8 cellular contexts compared by ENCODE assay signal in the genomic region with DNA sequence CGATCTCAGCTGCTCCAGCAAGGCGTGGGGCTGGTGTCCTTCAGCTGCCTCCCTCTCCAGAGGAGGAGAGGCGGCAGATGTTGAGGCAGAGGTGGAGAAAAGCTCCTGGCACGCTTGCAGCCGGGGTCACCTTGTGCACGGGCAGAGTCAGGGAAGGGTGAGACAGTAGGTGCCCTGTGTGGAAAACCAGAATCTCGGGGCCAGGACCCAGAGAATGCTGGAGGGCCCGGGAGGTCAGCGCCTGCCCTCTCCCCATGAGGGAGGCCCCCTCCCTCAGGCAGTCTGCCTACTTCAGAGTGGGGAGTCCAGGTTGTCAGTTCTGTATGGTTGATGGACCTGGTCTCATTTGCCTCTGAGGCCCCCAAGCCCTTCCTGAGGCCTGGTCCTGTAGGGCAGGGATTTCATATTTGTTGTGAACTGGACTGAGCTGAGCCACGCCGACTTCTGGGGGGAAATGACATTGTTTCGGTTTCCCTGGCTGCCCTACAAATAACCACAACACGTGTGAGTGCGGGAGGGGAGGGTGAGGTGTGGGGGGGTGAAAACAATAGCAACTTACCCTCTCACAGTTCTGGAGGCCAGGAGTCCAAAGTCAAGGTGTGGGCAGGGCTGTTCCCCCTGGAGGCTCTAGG.
A peak's percentile ranks its signal among the peaks of the same experiment; 100 is the strongest.
DNase-seq lines count a peak whose midpoint lies in the region; ATAC-seq and TF ChIP-seq lines count a peak whose summit lies in the region.
"Not testable (repeated sequence)": the region's sequence is repeated elsewhere in the genome, so short reads cannot be mapped to it uniquely, and the experiment has no call there.

No MANE protein-coding gene starts in this region.

- not testable (repeated sequence) for H3K9me3 Mint-ChIP-seq in activated naive CD8-positive, alpha-beta T cell (ENCODE audit: low read depth); stimulated activated naive B cell treated with anti-CD40 and anti-IgM and Interleukin-4, amounts not matched to agents 10 μg/mL and 1 μg/mL and 100 μg/mL, for 72 hours

- not testable (repeated sequence) for H3K36me3 ChIP-seq in Panc1 (ENCODE audit: control insufficient read depth, insufficient read depth, low read length)

- H3K4me3 Mint-ChIP-seq in activated naive CD8-positive, alpha-beta T cell = peak overlapping the region; percentile 9
- H3K4me3 Mint-ChIP-seq in stimulated activated naive B cell treated with anti-CD40 and anti-IgM and Interleukin-4, amounts not matched to agents 10 μg/mL and 1 μg/mL and 100 μg/mL, for 72 hours = peak overlapping the region; percentile 33 to 42

- H3K36me3 Mint-ChIP-seq in activated naive CD8-positive, alpha-beta T cell; stimulated activated naive B cell treated with anti-CD40 and anti-IgM and Interleukin-4, amounts not matched to agents 10 μg/mL and 1 μg/mL and 100 μg/mL, for 72 hours: not testable (repeated sequence)

- ATAC-seq in GM18499 (IDR thresholded peaks at IDR 0.05; ENCODE audit: insufficient read depth, unreplicated experiment) (peak; percentile 14), GM19395 (IDR thresholded peaks at IDR 0.05; ENCODE audit: unreplicated experiment) (peak; percentile 48), GM21576 (IDR thresholded peaks at IDR 0.05; ENCODE audit: unreplicated experiment) (peak; percentile 34), HG02870 (IDR thresholded peaks at IDR 0.05; ENCODE audit: unreplicated experiment) (peak; percentile 23), HG03175 (IDR thresholded peaks at IDR 0.05; ENCODE audit: unreplicated experiment) (peak; percentile 45), Panc1 (peak; percentile 33; the same call in 1 of the 2 replicates)
- ATAC-seq in stimulated activated naive B cell treated with anti-CD40 and anti-IgM and Interleukin-4, amounts not matched to agents 10 μg/mL and 1 μg/mL and 100 μg/mL, for 72 hours (replicated peaks) = peak; percentile 18 to 21

- in situ Hi-C loops in Panc1 (cut with HindIII; ENCODE audit: low pct_unique_long_range_greater_than_20kb, low sequenced_read_pairs) = not testable (repeated sequence)

- not testable (repeated sequence) for DNase-seq in Panc1 (ENCODE audit: low read depth, low spot score); stimulated activated naive B cell treated with anti-CD40 and anti-IgM and Interleukin-4, amounts not matched to agents 10 μg/mL and 1 μg/mL and 100 μg/mL, for 72 hours

- H3K9me3 ChIP-seq in Panc1 (ENCODE audit: control insufficient read depth, insufficient read depth, low read depth, low read length) = not testable (repeated sequence)

- CTCF ChIA-PET in Panc1 (lab: Charles Lee) = not testable (repeated sequence)

- peaks cover 26% of the 10 kb centered on the region for H3K4me1 Mint-ChIP-seq in activated naive CD8-positive, alpha-beta T cell (ENCODE audit: low read depth)
- peaks cover 22 to 53% of the 10 kb centered on the region in 2 donors for H3K4me1 Mint-ChIP-seq in stimulated activated naive B cell treated with anti-CD40 and anti-IgM and Interleukin-4, amounts not matched to agents 10 μg/mL and 1 μg/mL and 100 μg/mL, for 72 hours

- not testable (repeated sequence) for H3K27me3 ChIP-seq in Panc1 (ENCODE audit: control insufficient read depth, insufficient read depth, low read length)

- peaks cover 27% of the 10 kb centered on the region for H3K27me3 Mint-ChIP-seq in activated naive CD8-positive, alpha-beta T cell
- H3K27me3 Mint-ChIP-seq in stimulated activated naive B cell treated with anti-CD40 and anti-IgM and Interleukin-4, amounts not matched to agents 10 μg/mL and 1 μg/mL and 100 μg/mL, for 72 hours = peaks cover 32 to 46% of the 10 kb centered on the region in 2 donors

- POLR2A ChIA-PET in Panc1 (lab: Charles Lee) = not testable (repeated sequence)

- H3K27ac ChIP-seq in Panc1 (ENCODE audit: low read length) = not testable (repeated sequence)

- H3K27ac Mint-ChIP-seq in activated naive CD8-positive, alpha-beta T cell = not testable (repeated sequence)
- peak overlapping the region; percentile 1 for H3K27ac Mint-ChIP-seq in stimulated activated naive B cell treated with anti-CD40 and anti-IgM and Interleukin-4, amounts not matched to agents 10 μg/mL and 1 μg/mL and 100 μg/mL, for 72 hours

- H3K4me3 ChIP-seq in Panc1 (ENCODE audit: low read depth in 2 of 2, low read length in 2 of 2) = not testable (repeated sequence)

- BruUV-seq in Panc1 (replicated peaks; lab: Mats Ljungman, UMichigan) = not testable (repeated sequence)

- not testable (repeated sequence) for H3K4me1 ChIP-seq in Panc1 (ENCODE audit: control insufficient read depth, insufficient read depth, low read length)

- intact Hi-C loops in Panc1 (cut with micrococcal nuclease; ENCODE audit: unreplicated experiment) = not testable (repeated sequence)

- not testable (repeated sequence) for TF ChIP-seq CTCF in Panc1 (IDR thresholded peaks at IDR 0.05)
